ENCODE assay signal across 8 cellular contexts in the genomic region with DNA sequence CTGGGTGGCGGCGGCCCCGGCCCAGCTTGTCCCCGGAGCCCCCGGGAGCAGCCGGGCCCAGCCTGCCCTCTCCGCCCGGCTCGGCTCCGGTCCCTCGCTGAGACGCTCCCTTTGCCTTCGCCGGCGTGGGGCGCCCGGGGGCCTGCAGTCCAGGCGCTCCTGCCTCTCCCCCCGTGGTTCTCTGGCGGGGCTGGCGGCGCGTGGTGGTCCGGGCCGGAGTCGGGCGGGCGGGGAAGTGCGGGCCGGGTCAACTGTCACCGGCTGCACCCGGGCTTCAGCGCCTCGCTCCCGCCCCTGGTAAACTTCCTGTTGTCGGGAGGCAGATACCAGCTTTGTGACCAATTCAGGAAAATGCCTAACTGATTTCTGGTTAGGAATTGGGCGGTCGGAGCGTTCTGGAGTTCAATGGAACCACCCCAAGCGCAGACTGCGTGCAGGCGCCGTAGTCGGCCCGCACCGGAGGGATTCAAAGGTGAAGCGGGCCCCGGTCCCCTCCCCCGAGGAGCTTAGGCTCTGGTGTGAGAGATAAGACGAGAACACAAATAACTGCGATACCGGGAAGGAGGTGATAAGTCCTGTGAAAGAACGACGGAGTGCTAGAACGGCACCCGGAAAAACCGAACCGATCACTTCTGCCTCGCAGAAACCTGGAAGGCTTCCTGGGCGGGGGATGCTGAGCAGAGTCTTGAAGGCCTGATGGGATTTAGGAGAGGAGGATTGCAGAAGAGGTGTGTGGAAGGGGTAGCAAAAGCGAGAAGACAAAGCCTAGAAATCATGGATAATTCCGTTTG. TPM values are rescaled to one million over a fixed set of nuclear protein-coding genes. Genes with fewer than 3 reads are reported as not detected.
A peak's percentile ranks its signal among the peaks of the same experiment; 100 is the strongest.
DNase-seq lines count a peak whose midpoint lies in the region; ATAC-seq, FAIRE-seq and TF ChIP-seq lines count a peak whose summit lies in the region.

No MANE protein-coding gene starts in this region.

- no peak for FAIRE-seq in HepG2 (lab: Jason Lieb, UNC)

- ATAC-seq in GM21529 (IDR thresholded peaks at IDR 0.05; ENCODE audit: unreplicated experiment) = peak; percentile 27
- peak; percentile 42 for ATAC-seq in activated CD4-positive, alpha-beta T cell treated with anti-CD3 and anti-CD28 coated beads for 36 hours
- ATAC-seq in HepG2 = peak; percentile 54

- H3K9me3 ChIP-seq in Caco-2 = no peaks in the 10 kb centered on the region
- no peaks in the 10 kb centered on the region for H3K9me3 ChIP-seq in HepG2 (ENCODE audit: low read length)

- WGBS in HepG2 (ENCODE audit: low lambda C conversion rate) = under 1% methylated on average over 35 of the region's 62 CpGs

- intact Hi-C loops in Caco-2 (cut with micrococcal nuclease; ENCODE audit: unreplicated experiment) (loop anchor here (1.0 to 5.0 kb wide), 4 partner anchors 24 to 86 kb away; no protein-coding TSS in a partner anchor), HepG2 (cut with micrococcal nuclease; ENCODE audit: unreplicated experiment) (loop anchor here (1.0 to 2.0 kb wide), 2 partner anchors 25 to 49 kb away; no protein-coding TSS in a partner anchor)
- intact Hi-C loops in activated CD4-positive, alpha-beta T cell treated with anti-CD3 and anti-CD28 coated beads for 36 hours (cut with DNase I, micrococcal nuclease) = loop anchor here (1.0 to 10.0 kb wide), 12 partner anchors 10 to 791 kb away; a partner anchor contains a TSS

- no peak overlapping the region for H2AFZ ChIP-seq in HepG2 (ENCODE audit: low read length)

- peaks cover 6% of the 10 kb centered on the region for H3K36me3 Mint-ChIP-seq in Caco-2 (ENCODE audit: insufficient read depth, unreplicated experiment)
- H3K36me3 Mint-ChIP-seq in activated CD4-positive, alpha-beta T cell treated with anti-CD3 and anti-CD28 coated beads for 36 hours (ENCODE audit: low read depth) = peaks cover 29% of the 10 kb centered on the region

- peak overlapping the region; percentile 95 for H3K27ac Mint-ChIP-seq in Caco-2 (ENCODE audit: unreplicated experiment)
- H3K27ac Mint-ChIP-seq in activated CD4-positive, alpha-beta T cell treated with anti-CD3 and anti-CD28 coated beads for 36 hours = peak overlapping the region; percentile 92

- DNase-seq in Caco-2 (peak; percentile 60 to 63), LNCaP clone FGC (ENCODE audit: low read depth) (no peak), dedifferentiated amniotic fluid mesenchymal stem cell (ENCODE audit: extremely low spot score) (peak; percentile 22), HepG2 (ENCODE audit: low spot score) (peak; percentile 46), foreskin melanocyte (no peak)
- peak; percentile 71 for DNase-seq in activated CD4-positive, alpha-beta T cell treated with anti-CD3 and anti-CD28 coated beads for 36 hours
- DNase-seq in stimulated activated CD4-positive, alpha-beta T cell treated with anti-CD3 and anti-CD28 coated beads, Interleukin-4, amount 100 ng/mL, for 24 hours = peak; percentile 42

- TF ChIP-seq EP300 in HepG2 (IDR thresholded peaks at IDR 0.05; ENCODE audit: low read depth in 2 of 2, low read length in 2 of 2) = no peak
- TF ChIP-seq EP300 in HepG2 (CRISPR knock-in tag; IDR thresholded peaks at IDR 0.05; ENCODE audit: borderline replicate concordance) = no peak

- H3K9me3 Mint-ChIP-seq in Caco-2 (ENCODE audit: unreplicated experiment) = no peaks in the 10 kb centered on the region
- no peaks in the 10 kb centered on the region for H3K9me3 Mint-ChIP-seq in activated CD4-positive, alpha-beta T cell treated with anti-CD3 and anti-CD28 coated beads for 36 hours (ENCODE audit: low read depth)

- TF ChIP-seq POLR2A in HepG2 (IDR thresholded peaks at IDR 0.05; ENCODE audit: insufficient read depth in 1 of 2, low read depth in 2 of 2, low read length in 2 of 2) = no peak

- peak overlapping the region; percentile 81 for H3K4me2 ChIP-seq in HepG2 (ENCODE audit: low read depth, low read length)

- BruUV-seq in Caco-2 (replicated peaks; lab: Mats Ljungman, UMichigan) (no TSS peak), HepG2 (replicated peaks; lab: Mats Ljungman, UMichigan) (no TSS peak)

- POLR2A ChIA-PET in Caco-2 (lab: Charles Lee) = interaction anchor here (0.6 to 1.1 kb wide), 3 partner anchors 43 to 337 kb away, joined by 3 to 4 read pairs (median 3); no protein-coding TSS in a partner anchor
- POLR2A ChIA-PET in activated CD4-positive, alpha-beta T cell treated with anti-CD3 and anti-CD28 coated beads for 36 hours (lab: Charles Lee) = interaction anchor here (0.6 to 1.3 kb wide), 12 partner anchors 26 to 792 kb away, joined by 3 to 12 read pairs (median 3); a partner anchor contains a TSS
- POLR2A ChIA-PET in HepG2 (lab: Yijun Ruan, JAX) = interaction anchor here (1.0 to 2.1 kb wide), 8 partner anchors 7 to 751 kb away, joined by 3 to 7 read pairs (median 4); a partner anchor contains a TSS

- no peak for TF ChIP-seq RAD21 in HepG2 (CRISPR knock-in tag; IDR thresholded peaks at IDR 0.05)

- H3K4me3 ChIP-seq in Caco-2 (ENCODE audit: low read depth, low read length) (peak overlapping the region; percentile 72), LNCaP clone FGC (ENCODE audit: low read depth, low read length) (peak overlapping the region; percentile 84), HepG2 (replicated peaks in 1 of 3; ENCODE audit: insufficient read depth in 1 of 3, low read depth in 2 of 3, low read length in 3 of 3) (peak overlapping the region; percentile 79 to 98 (median 92))

- H3K4me3 Mint-ChIP-seq in Caco-2 (ENCODE audit: unreplicated experiment) = peak overlapping the region; percentile 95
- H3K4me3 Mint-ChIP-seq in activated CD4-positive, alpha-beta T cell treated with anti-CD3 and anti-CD28 coated beads for 36 hours = peak overlapping the region; percentile 90

- peaks cover 15% of the 10 kb centered on the region for H4K20me1 ChIP-seq in HepG2 (ENCODE audit: insufficient read depth, low read length)

- peaks cover 16% of the 10 kb centered on the region for H3K4me1 Mint-ChIP-seq in Caco-2 (ENCODE audit: low read depth, unreplicated experiment)
- peaks cover 46% of the 10 kb centered on the region for H3K4me1 Mint-ChIP-seq in activated CD4-positive, alpha-beta T cell treated with anti-CD3 and anti-CD28 coated beads for 36 hours

- H3K27me3 Mint-ChIP-seq in Caco-2 (ENCODE audit: insufficient read depth, unreplicated experiment) = no peaks in the 10 kb centered on the region
- no peaks in the 10 kb centered on the region for H3K27me3 Mint-ChIP-seq in activated CD4-positive, alpha-beta T cell treated with anti-CD3 and anti-CD28 coated beads for 36 hours

- no peak for TF ChIP-seq CTCF in Caco-2 (IDR thresholded peaks at IDR 0.05; ENCODE audit: insufficient read depth in 1 of 2, low read depth in 1 of 2, low read length in 1 of 2, severe bottlenecking in 1 of 2, unreplicated experiment in 1 of 2)
- no peak for TF ChIP-seq CTCF in LNCaP clone FGC (IDR thresholded peaks at IDR 0.05; ENCODE audit: control insufficient read depth, extremely low read depth, insufficient read depth)
- TF ChIP-seq CTCF in HepG2 (CRISPR knock-in tag; IDR thresholded peaks at IDR 0.05) = 0 out of 2 replicates have a peak, but pooled peaks have one; percentile 8

- peak overlapping the region; percentile 70 for H3K27ac ChIP-seq in HepG2 (ENCODE audit: extremely low read length, insufficient read depth, low read length)

- CTCF ChIA-PET in Caco-2 (lab: Charles Lee) (interaction anchor here (0.5 to 1.4 kb wide), 2 partner anchors 85 to 545 kb away, joined by 5 to 7 read pairs; no protein-coding TSS in a partner anchor), HepG2 (lab: Yijun Ruan, JAX; ENCODE audit: low intra/inter-chr PET ratio, low total read pairs) (interaction anchor here (1.2 to 1.8 kb wide), 3 partner anchors 49 to 85 kb away, joined by 4 to 5 read pairs (median 4); no protein-coding TSS in a partner anchor)
- CTCF ChIA-PET in activated CD4-positive, alpha-beta T cell treated with anti-CD3 and anti-CD28 coated beads for 36 hours (lab: Charles Lee) = interaction anchor here (0.5 to 2.8 kb wide), 34 partner anchors 8 to 497 kb away, joined by 3 to 36 read pairs (median 4); no protein-coding TSS in a partner anchor

- no peaks in the 10 kb centered on the region for H3K36me3 ChIP-seq in Caco-2 (ENCODE audit: control insufficient read depth, insufficient read depth, low read length)
- peaks cover 0 to 6% of the 10 kb centered on the region in 2 experiments; a peak in 1 of 5 replicates for H3K36me3 ChIP-seq in HepG2 (replicated peaks in 1 of 2; ENCODE audit: control insufficient read depth in 1 of 2, insufficient read depth in 2 of 2, low read length in 2 of 2)

- H3K4me1 ChIP-seq in Caco-2 = peaks cover 8% of the 10 kb centered on the region; the same call in 1 of the 2 replicates
- peaks cover 30% of the 10 kb centered on the region for H3K4me1 ChIP-seq in HepG2 (ENCODE audit: insufficient read depth, low read length)

- in situ Hi-C loops in HepG2 (cut with HindIII; ENCODE audit: extremely low pct_ligation_motif_present, low pct_unique_long_range_greater_than_20kb) = no loop called here

- peak overlapping the region; percentile 89 for H3K9ac ChIP-seq in HepG2 (ENCODE audit: insufficient read depth, low read depth, low read length)

- H3K79me2 ChIP-seq in HepG2 (ENCODE audit: insufficient read depth, low read length) = peaks cover 55% of the 10 kb centered on the region

- H3K27me3 ChIP-seq in Caco-2 (replicated peaks; ENCODE audit: control insufficient read depth, insufficient read depth, low read length) (no peaks in the 10 kb centered on the region), HepG2 (ENCODE audit: control insufficient read depth in 1 of 2, insufficient read depth in 2 of 2, low read length in 2 of 2) (no peaks in the 10 kb centered on the region; a peak in 1 of 5 replicates)

RNA-seq across cellular contexts. Expression of a gene that starts 0.9 kb away (rescaled TPM):
- total RNA-seq in Caco-2 (2022) = 33.2 and 40.4 TPM in 2 replicates
- total RNA-seq in activated CD4-positive, alpha-beta T cell treated with anti-CD3 and anti-CD28 coated beads for 36 hours = 100 to 1,000 TPM; 122 to 148 TPM
- total RNA-seq in HepG2 (2016; rRNA removed; fragmentation: Illumina TruSeq; extraction: Trizol) = 45.3 and 59.5 TPM in 2 replicates
- 9.2 and 9.7 TPM in 2 replicates for total RNA-seq in HepG2 (2016; cell fraction: cytosol; rRNA removed; fragmentation: Illumina TruSeq; extraction: Trizol; ENCODE audit: low read depth)
- total RNA-seq in HepG2 (2016; cell fraction: insoluble cytoplasmic fraction; rRNA removed; fragmentation: Illumina TruSeq; extraction: Trizol) = 46.6 and 55.2 TPM in 2 replicates
- total RNA-seq in HepG2 (2016; cell fraction: membrane; rRNA removed; fragmentation: Illumina TruSeq; extraction: Trizol) = 21.6 and 23.9 TPM in 2 replicates
- 33.9 and 39.0 TPM in 2 replicates for total RNA-seq in HepG2 (2016; cell fraction: nucleus; rRNA removed; fragmentation: Illumina TruSeq; extraction: Trizol)
- 18.8 and 19.3 TPM in 2 replicates for polyA plus RNA-seq in HepG2 (2011; rRNA removed)
- polyA plus RNA-seq in HepG2 (2011; cell fraction: cytosol; rRNA removed) = 8.2 and 15.0 TPM in 2 replicates
- 10.7 and 15.8 TPM in 2 replicates for polyA plus RNA-seq in HepG2 (2011; cell fraction: nucleus; rRNA removed)
- 26.1 and 26.8 TPM in 2 replicates for polyA plus RNA-seq in HepG2 (2012)
- 2.2 and 2.5 TPM in 2 replicates for polyA plus RNA-seq in HepG2 (2016; cell fraction: cytosol; fragmentation: Illumina TruSeq; extraction: Trizol; ENCODE audit: low read depth)
- polyA plus RNA-seq in HepG2 (2016; cell fraction: insoluble cytoplasmic fraction; fragmentation: Illumina TruSeq; extraction: Trizol; ENCODE audit: low read depth) = 44.1 and 46.7 TPM in 2 replicates
- 10.7 and 11.2 TPM in 2 replicates for polyA plus RNA-seq in HepG2 (2016; cell fraction: membrane; fragmentation: Illumina TruSeq; extraction: Trizol; ENCODE audit: low read depth)
- polyA plus RNA-seq in HepG2 (2016; cell fraction: nucleus; fragmentation: Illumina TruSeq; extraction: Trizol; ENCODE audit: insufficient read depth, low read depth) = 30.1 and 35.6 TPM in 2 replicates
- 20.0 and 27.9 TPM in 2 replicates for polyA minus RNA-seq in HepG2 (2011; rRNA and poly(A)+ RNA removed; ENCODE audit: low replicate concordance)
- polyA minus RNA-seq in HepG2 (2011; cell fraction: cytosol; rRNA and poly(A)+ RNA removed) = 24.9 and 29.5 TPM in 2 replicates
- 29.0 and 50.4 TPM in 2 replicates for polyA minus RNA-seq in HepG2 (2011; cell fraction: nucleus; rRNA and poly(A)+ RNA removed)

Comparison
In these comparisons a context has a peak if more than half of its experiments do, and no peak if none do; other contexts are left out.
1. DNase-seq: peak in Caco-2 (2 of 2), activated CD4-positive, alpha-beta T cell treated with anti-CD3 and anti-CD28 coated beads for 36 hours (single experiment), dedifferentiated amniotic fluid mesenchymal stem cell (single experiment), HepG2 (single experiment) and stimulated activated CD4-positive, alpha-beta T cell treated with anti-CD3 and anti-CD28 coated beads, Interleukin-4, amount 100 ng/mL, for 24 hours (single experiment); none in LNCaP clone FGC (single experiment) and foreskin melanocyte (single experiment).
2. Peak in every context shown above with its lines, with median percentiles within 50 percentile points of each other: H3K4me3 ChIP-seq and ATAC-seq.